In genomic region chr14:100275214-100275613, GRCh38 we compare ENCODE assay signal across 15 cellular contexts. TPM values are rescaled to one million over a fixed set of nuclear protein-coding genes. Genes with fewer than 3 reads are reported as not detected.
DNase-seq lines count a peak whose midpoint lies in the region; ATAC-seq lines count a peak whose summit lies in the region.
"Had no signal": no experiment of that assay in that cellular context is flagged by ENCODE, and none has a peak within 500 bp of the region (broad histone marks: within the 10 kb centered on the region; RNA-seq: fewer than 3 reads in every experiment).

No MANE protein-coding gene starts in this region.

- peak overlapping the region; percentile 73 for H3K27ac Mint-ChIP-seq in activated T-cell treated with anti-CD3 and anti-CD28 coated beads, Interleukin-2, amount 50 U/mL, for 24 hours

- peaks cover 55% of the 10 kb centered on the region for H3K36me3 ChIP-seq in HUES64 (ENCODE audit: insufficient read depth, low read length)
- H3K36me3 ChIP-seq in endocrine pancreas (ENCODE audit: control insufficient read depth, insufficient read depth, low read length) = no peaks in the 10 kb centered on the region
- peaks cover 11 to 22% of the 10 kb centered on the region in 2 experiments for H3K36me3 ChIP-seq in trophoblast cell (ENCODE audit: control insufficient read depth in 1 of 2, insufficient read depth in 2 of 2, low read length in 2 of 2)

- H3K14ac ChIP-seq in trophoblast cell (ENCODE audit: low read length) = no peak overlapping the region

- DNase-seq in activated T-cell treated with anti-CD3 and anti-CD28 coated beads, Interleukin-2, amount 50 U/mL, for 24 hours = no peak
- no peak for DNase-seq in activated T-cell treated with anti-CD3 and anti-CD28 coated beads, Interleukin-2, amount 50 U/mL, for 48 hours
- DNase-seq in trophoblast cell = no peak
- DNase-seq in NCI-H146 treated with DMSO at 0.1 percent for 48 hours (lab: John Stamatoyannopoulos, UW; ENCODE audit: unreplicated experiment) = no peak
- DNase-seq: adrenal gland; caudate nucleus; hypothalamus; left cardiac atrium; posterior cingulate gyrus; stimulated activated naive CD4-positive, alpha-beta T cell treated with Interleukin-2 at 50 U/mL for 16 hours had no signal

- H3K79me2 ChIP-seq in trophoblast cell (ENCODE audit: control insufficient read depth, insufficient read depth, low read length, poor library complexity) = peaks cover 6% of the 10 kb centered on the region

- H3K4me1 Mint-ChIP-seq in activated T-cell treated with anti-CD3 and anti-CD28 coated beads, Interleukin-2, amount 50 U/mL, for 24 hours (ENCODE audit: low read depth) = peaks cover 60% of the 10 kb centered on the region

- H2BK5ac ChIP-seq in trophoblast cell (ENCODE audit: low read depth, low read length, poor library complexity) = no peak overlapping the region

- H3K36me3 Mint-ChIP-seq in activated T-cell treated with anti-CD3 and anti-CD28 coated beads, Interleukin-2, amount 50 U/mL, for 24 hours (ENCODE audit: low read depth) = peaks cover 81% of the 10 kb centered on the region

- H4K12ac ChIP-seq in trophoblast cell (ENCODE audit: low read depth, low read length) = no peak overlapping the region

- no peak overlapping the region for H3K4me2 ChIP-seq in trophoblast cell (ENCODE audit: low read length)

- no peak overlapping the region for H3K4me3 Mint-ChIP-seq in activated T-cell treated with anti-CD3 and anti-CD28 coated beads, Interleukin-2, amount 50 U/mL, for 24 hours

- 77% methylated on average over 6 of the region's 7 CpGs for WGBS in HUES64
- no CpG with 5 or more reads among the region's 7 CpGs for WGBS in trophoblast cell (ENCODE audit: extremely low coverage, insufficient coverage, insufficient read length)

- no peak overlapping the region for H2AK5ac ChIP-seq in trophoblast cell (ENCODE audit: low read length)

- no peaks in the 10 kb centered on the region for H3K27me3 Mint-ChIP-seq in activated T-cell treated with anti-CD3 and anti-CD28 coated beads, Interleukin-2, amount 50 U/mL, for 24 hours

- no peaks in the 10 kb centered on the region for H3K79me1 ChIP-seq in trophoblast cell (ENCODE audit: low read length)

- H4K91ac ChIP-seq in trophoblast cell (ENCODE audit: low read depth, low read length) = no peak overlapping the region

- H3K23ac ChIP-seq in trophoblast cell (ENCODE audit: low read length) = no peak overlapping the region

- no peak overlapping the region for H3K18ac ChIP-seq in trophoblast cell (ENCODE audit: low read length)

- H2BK12ac ChIP-seq in trophoblast cell (ENCODE audit: low read length) = no peak overlapping the region

- no peaks in the 10 kb centered on the region for H3K9me3 ChIP-seq in HUES64 (ENCODE audit: insufficient read depth, low read depth, low read length)
- H3K9me3 ChIP-seq in endocrine pancreas (ENCODE audit: control insufficient read depth, low read length) = no peaks in the 10 kb centered on the region
- no peaks in the 10 kb centered on the region for H3K9me3 ChIP-seq in trophoblast cell (ENCODE audit: insufficient read depth, low read depth, low read length)
- H3K9me3 ChIP-seq: adrenal gland had no signal

- no peaks in the 10 kb centered on the region for H3K9me3 Mint-ChIP-seq in activated T-cell treated with anti-CD3 and anti-CD28 coated beads, Interleukin-2, amount 50 U/mL, for 24 hours

- no peaks in the 10 kb centered on the region for H3K27me3 ChIP-seq in HUES64 (ENCODE audit: insufficient read depth, low read length)
- no peaks in the 10 kb centered on the region for H3K27me3 ChIP-seq in endocrine pancreas (ENCODE audit: control insufficient read depth, insufficient read depth, low read length)
- no peaks in the 10 kb centered on the region for H3K27me3 ChIP-seq in trophoblast cell (ENCODE audit: insufficient read depth, low read length)
- H3K27me3 ChIP-seq: adrenal gland had no signal

- H2BK120ac ChIP-seq in trophoblast cell (ENCODE audit: insufficient read depth, low read length, poor library complexity) = no peak overlapping the region

- no peak overlapping the region; the same call in 1 of the 2 replicates for H3K9ac ChIP-seq in HUES64 (ENCODE audit: low read depth, low read length)
- H3K9ac ChIP-seq in endocrine pancreas (ENCODE audit: control insufficient read depth, insufficient read depth, low read length) = no peak overlapping the region
- no peak overlapping the region for H3K9ac ChIP-seq in trophoblast cell (ENCODE audit: low read length)

- peak overlapping the region; percentile 54 for H3K4ac ChIP-seq in trophoblast cell (ENCODE audit: low read depth, low read length)

- peaks cover 33% of the 10 kb centered on the region for H3K4me1 ChIP-seq in HUES64 (ENCODE audit: insufficient read depth, low read length)
- H3K4me1 ChIP-seq in endocrine pancreas (ENCODE audit: control insufficient read depth, insufficient read depth, low read length) = peaks cover 8% of the 10 kb centered on the region
- H3K4me1 ChIP-seq in trophoblast cell (ENCODE audit: control insufficient read depth in 1 of 2, insufficient read depth in 2 of 2, low read length in 2 of 2) = peaks cover 2 to 3% of the 10 kb centered on the region in 2 experiments

- H3K27ac ChIP-seq in HUES64 (ENCODE audit: low read depth, low read length) (0 out of 2 replicates have a peak overlapping the region, but pooled peaks have one; percentile 15), trophoblast cell (ENCODE audit: low read depth, low read length) (no peak overlapping the region)
- H3K27ac ChIP-seq: adrenal gland, RWPE1 had no signal

- no peak overlapping the region for H4K8ac ChIP-seq in trophoblast cell (ENCODE audit: low read depth, low read length)

- H2AFZ ChIP-seq in trophoblast cell (ENCODE audit: insufficient read depth, low read length, poor library complexity) = no peak overlapping the region

- ATAC-seq in GM18909 (IDR thresholded peaks at IDR 0.05; ENCODE audit: poor library complexity, unreplicated experiment) (no peak), HG03175 (IDR thresholded peaks at IDR 0.05; ENCODE audit: unreplicated experiment) (no peak)
- ATAC-seq: left cardiac atrium had no signal

- H3K4me3 ChIP-seq in HUES64 (ENCODE audit: low read length) = no peak overlapping the region
- peak overlapping the region; percentile 19 for H3K4me3 ChIP-seq in endocrine pancreas (ENCODE audit: control insufficient read depth, insufficient read depth, low read length)
- no peak overlapping the region for H3K4me3 ChIP-seq in trophoblast cell (ENCODE audit: low read depth, low read length)
- H3K4me3 ChIP-seq: adrenal gland had no signal

RNA-seq across cellular contexts. Expression of gene SLC25A29, which starts 31.0 kb away (rescaled TPM):
- 53.2 TPM for polyA plus RNA-seq in HUES64 (2013, experiment 1 of 2)
- 53.9 TPM for polyA plus RNA-seq in HUES64 (2013, experiment 2 of 2)
- 21.2 and 21.7 TPM in 2 replicates for polyA plus RNA-seq in trophoblast cell (2013)

RNA-seq across cellular contexts. Expression of gene YY1, which starts 36.3 kb away (rescaled TPM):
- 81.7 TPM for polyA plus RNA-seq in HUES64 (2013, experiment 1 of 2)
- 72.6 TPM for polyA plus RNA-seq in HUES64 (2013, experiment 2 of 2)
- 88.5 and 92.7 TPM in 2 replicates for polyA plus RNA-seq in trophoblast cell (2013)

RNA-seq across cellular contexts. Expression of gene SLC25A47, which starts 47.9 kb away (rescaled TPM):
- polyA plus RNA-seq in HUES64 (2013, experiment 1 of 2) = not detected
- not detected for polyA plus RNA-seq in HUES64 (2013, experiment 2 of 2)
- polyA plus RNA-seq in trophoblast cell (2013) = 0.05 and 0.17 TPM in 2 replicates
